8 cellular contexts compared by ENCODE assay signal in genomic region chr1:32221581-32221979, GRCh38. TPM values are rescaled to one million over a fixed set of nuclear protein-coding genes. Genes with fewer than 3 reads are reported as not detected.
A peak's percentile ranks its signal among the peaks of the same experiment; 100 is the strongest.
DNase-seq lines count a peak whose midpoint lies in the region; ATAC-seq and TF ChIP-seq lines count a peak whose summit lies in the region.

No MANE protein-coding gene starts in this region.

- H4K12ac ChIP-seq in trophoblast cell (ENCODE audit: low read depth, low read length) = peak overlapping the region; percentile 70

- H3K4me3 ChIP-seq in GM06990 (replicated peaks; ENCODE audit: low read depth, low read length) = peak overlapping the region; percentile 85
- peak overlapping the region; percentile 91 for H3K4me3 ChIP-seq in RWPE2 (ENCODE audit: severe bottlenecking)
- H3K4me3 ChIP-seq in esophagus muscularis mucosa = peak overlapping the region; percentile 79 to 85 (median 83)
- peak overlapping the region; percentile 90 for H3K4me3 ChIP-seq in trophoblast cell (ENCODE audit: low read depth, low read length)

- H4K8ac ChIP-seq in trophoblast cell (ENCODE audit: low read depth, low read length) = peak overlapping the region; percentile 84

- no peak overlapping the region for H3K23ac ChIP-seq in trophoblast cell (ENCODE audit: low read length)

- H4K91ac ChIP-seq in trophoblast cell (ENCODE audit: low read depth, low read length) = peak overlapping the region; percentile 65

- H3K4me2 ChIP-seq in trophoblast cell (ENCODE audit: low read length) = peak overlapping the region; percentile 69

- H3K36me3 ChIP-seq in GM06990 (ENCODE audit: control insufficient read depth, insufficient read depth, low read length) = peaks cover 13% of the 10 kb centered on the region
- peaks cover 56% of the 10 kb centered on the region for H3K36me3 ChIP-seq in RWPE2 (ENCODE audit: low read depth)
- H3K36me3 ChIP-seq in esophagus muscularis mucosa = peaks cover 30 to 69% (median 49%) of the 10 kb centered on the region in 4 donors
- H3K36me3 ChIP-seq in trophoblast cell (ENCODE audit: control insufficient read depth in 1 of 2, insufficient read depth in 2 of 2, low read length in 2 of 2) = peaks cover 28 to 29% of the 10 kb centered on the region in 2 experiments

- H2AK5ac ChIP-seq in trophoblast cell (ENCODE audit: low read length) = peak overlapping the region; percentile 36

- no peak for ATAC-seq in RWPE2 (ENCODE audit: low read depth)

- TF ChIP-seq POLR2A in esophagus muscularis mucosa (IDR thresholded peaks at IDR 0.05; ENCODE audit: low read depth) = no peak

- H3K9me3 ChIP-seq in RWPE2 (ENCODE audit: severe bottlenecking) (no peaks in the 10 kb centered on the region), esophagus muscularis mucosa (no peaks in the 10 kb centered on the region), trophoblast cell (ENCODE audit: insufficient read depth, low read depth, low read length) (peaks cover 1% of the 10 kb centered on the region)

- peaks cover 9% of the 10 kb centered on the region for H3K79me1 ChIP-seq in trophoblast cell (ENCODE audit: low read length)

- H3K79me2 ChIP-seq in trophoblast cell (ENCODE audit: control insufficient read depth, insufficient read depth, low read length, poor library complexity) = peaks cover 11% of the 10 kb centered on the region

- H3K4me1 ChIP-seq in RWPE2 (ENCODE audit: insufficient read depth, poor library complexity, severe bottlenecking) (peaks cover 3% of the 10 kb centered on the region), esophagus muscularis mucosa (peaks cover 27 to 52% (median 38%) of the 10 kb centered on the region in 4 donors), trophoblast cell (ENCODE audit: control insufficient read depth in 1 of 2, insufficient read depth in 2 of 2, low read length in 2 of 2) (peaks cover 7% of the 10 kb centered on the region in 2 experiments)

- no peak overlapping the region for H2BK12ac ChIP-seq in trophoblast cell (ENCODE audit: low read length)

- no peak overlapping the region for H2BK5ac ChIP-seq in trophoblast cell (ENCODE audit: low read depth, low read length, poor library complexity)

- peak overlapping the region; percentile 20 for H3K9ac ChIP-seq in trophoblast cell (ENCODE audit: low read length)

- no peak for TF ChIP-seq CTCF in GM06990 (IDR thresholded peaks at IDR 0.05; ENCODE audit: insufficient read depth, low read length, poor library complexity, severe bottlenecking)
- TF ChIP-seq CTCF in RWPE2 (IDR thresholded peaks at IDR 0.05; ENCODE audit: poor library complexity, severe bottlenecking) = no peak
- TF ChIP-seq CTCF in esophagus muscularis mucosa (IDR thresholded peaks at IDR 0.05) = no peak

- TF ChIP-seq EP300 in esophagus muscularis mucosa (IDR thresholded peaks at IDR 0.05) = no peak

- H3K14ac ChIP-seq in trophoblast cell (ENCODE audit: low read length) = peak overlapping the region; percentile 69

- no peaks in the 10 kb centered on the region for H3K27me3 ChIP-seq in GM06990 (replicated peaks; ENCODE audit: control insufficient read depth, insufficient read depth, low read length)
- H3K27me3 ChIP-seq in RWPE2 (ENCODE audit: insufficient read depth, poor library complexity, severe bottlenecking) = no peaks in the 10 kb centered on the region
- H3K27me3 ChIP-seq in esophagus muscularis mucosa = no peaks in the 10 kb centered on the region
- no peaks in the 10 kb centered on the region for H3K27me3 ChIP-seq in trophoblast cell (ENCODE audit: insufficient read depth, low read length)

- intact Hi-C loops in esophagus muscularis mucosa (cut with DNase I) = no loop called here

- no peak overlapping the region for H2BK120ac ChIP-seq in trophoblast cell (ENCODE audit: insufficient read depth, low read length, poor library complexity)

- H3K4ac ChIP-seq in trophoblast cell (ENCODE audit: low read depth, low read length) = peak overlapping the region; percentile 77

- H3K18ac ChIP-seq in trophoblast cell (ENCODE audit: low read length) = peak overlapping the region; percentile 16

- H3K27ac ChIP-seq in RWPE2 (ENCODE audit: poor library complexity, severe bottlenecking) = peak overlapping the region; percentile 51
- peak overlapping the region; percentile 88 to 95 (median 89) for H3K27ac ChIP-seq in esophagus muscularis mucosa (replicated peaks in 1 of 4)
- H3K27ac ChIP-seq in trophoblast cell (ENCODE audit: low read depth, low read length) = peak overlapping the region; percentile 70

- 17% methylated on average over 5 of the region's 13 CpGs for WGBS in esophagus muscularis mucosa
- no CpG with 5 or more reads among the region's 13 CpGs for WGBS in trophoblast cell (ENCODE audit: extremely low coverage, insufficient coverage, insufficient read length)

- peak overlapping the region; percentile 67 for H2AFZ ChIP-seq in trophoblast cell (ENCODE audit: insufficient read depth, low read length, poor library complexity)

- DNase-seq in GM06990 (ENCODE audit: extremely low read depth, insufficient read length) = no peak
- DNase-seq in RWPE2 (ENCODE audit: low spot score) = no peak
- no peak for DNase-seq in esophagus muscularis mucosa (ENCODE audit: extremely low spot score)
- DNase-seq in trophoblast cell = no peak
- DNase-seq in NCI-H146 treated with DMSO at 0.1 percent for 48 hours (lab: John Stamatoyannopoulos, UW; ENCODE audit: unreplicated experiment) = no peak
- DNase-seq in DMS53 (lab: John Stamatoyannopoulos, UW) = no peak
- no peak for DNase-seq in SW480 (ENCODE audit: low spot score)
- DNase-seq in activated CD8-positive, alpha-beta memory T cell treated with anti-CD3 and anti-CD28 coated beads, Interleukin-2, amount 50 U/mL, for 48 hours = no peak

RNA-seq across cellular contexts. Expression of gene TMEM234, which starts 0.6 kb away (rescaled TPM):
- 1 to 10 TPM; 6.6 to 10.0 (median 8.2) TPM for total RNA-seq in esophagus muscularis mucosa
- polyA plus RNA-seq in trophoblast cell (2013) = 10.1 and 10.9 TPM in 2 replicates

RNA-seq across cellular contexts. Expression of gene EIF3I, which starts 0.6 kb away (rescaled TPM):
- 100 to 1,000 TPM; 141 to 214 (median 167) TPM for total RNA-seq in esophagus muscularis mucosa
- 160 TPM in 2 replicates for polyA plus RNA-seq in trophoblast cell (2013)

RNA-seq across cellular contexts. Expression of gene DCDC2B, which starts 12.7 kb away (rescaled TPM):
- not detected for total RNA-seq in esophagus muscularis mucosa
- polyA plus RNA-seq in trophoblast cell (2013) = not detected in 2 replicates

RNA-seq across cellular contexts. Expression of gene IQCC, which starts 16.1 kb away (rescaled TPM):
- 1 to 10 TPM in 3 of 4 donors, under 1 TPM in 1; 0.66 to 2.1 (median 1.1) TPM for total RNA-seq in esophagus muscularis mucosa
- 2.3 TPM in 2 replicates for polyA plus RNA-seq in trophoblast cell (2013)

RNA-seq across cellular contexts. Expression of gene CCDC28B, which starts 21.2 kb away (rescaled TPM):
- 1 to 10 TPM; 5.0 to 7.8 (median 6.5) TPM for total RNA-seq in esophagus muscularis mucosa
- 12.7 and 13.6 TPM in 2 replicates for polyA plus RNA-seq in trophoblast cell (2013)
